Comparison of ENCODE assay signal across 10 cellular contexts in the genomic region with DNA sequence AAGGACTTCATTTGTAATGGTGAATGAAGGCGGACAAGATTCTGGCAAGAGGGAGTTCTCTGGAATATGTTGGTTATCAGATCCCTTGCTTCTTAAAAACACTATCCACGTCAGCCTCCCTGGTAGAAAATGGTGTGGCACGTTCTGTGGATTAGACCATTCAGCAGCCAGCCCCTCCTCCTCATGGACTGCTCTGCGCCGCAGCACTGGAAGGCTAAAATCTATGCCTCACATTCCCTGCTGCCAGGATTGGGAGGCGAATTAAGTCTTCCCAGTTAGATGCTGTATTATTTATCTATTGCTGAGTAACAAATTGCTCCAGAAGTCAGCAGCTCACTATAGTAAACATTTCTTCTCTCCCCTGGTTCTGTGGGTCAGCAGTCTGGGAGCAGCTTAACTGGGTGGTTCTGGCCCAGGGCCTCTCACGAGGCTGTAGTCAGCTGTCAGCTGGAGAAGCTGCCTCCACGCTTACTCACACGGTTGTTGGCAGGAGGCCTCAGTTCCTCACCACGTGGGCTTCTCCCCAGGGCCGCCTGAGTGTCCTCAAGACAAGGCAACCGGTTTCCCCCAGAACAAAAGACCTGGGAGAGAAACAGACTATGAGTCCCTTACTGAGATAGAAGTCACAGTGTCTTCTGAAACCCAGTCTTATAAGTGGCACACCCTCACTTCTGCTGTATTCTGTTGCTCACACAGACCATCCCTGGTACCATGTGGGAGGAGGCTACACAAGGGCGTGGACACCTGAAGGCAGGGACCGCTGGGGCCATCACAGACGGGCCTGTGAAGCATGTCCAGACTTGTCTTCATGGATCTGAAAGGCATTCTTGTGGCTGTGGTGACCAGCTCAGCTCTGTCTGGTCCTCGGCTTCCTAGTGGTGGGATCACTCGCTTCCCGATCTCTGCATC.
DNase-seq lines count a peak whose midpoint lies in the region; ATAC-seq, FAIRE-seq and TF ChIP-seq lines count a peak whose summit lies in the region.
"Had no signal": no experiment of that assay in that cellular context is flagged by ENCODE, and none has a peak within 500 bp of the region (broad histone marks: within the 10 kb centered on the region; RNA-seq: fewer than 3 reads in every experiment).

No MANE protein-coding gene starts in this region.

- no peak overlapping the region for H3K27ac Mint-ChIP-seq in naive thymus-derived CD8-positive, alpha-beta T cell

- POLR2A ChIA-PET in naive thymus-derived CD8-positive, alpha-beta T cell (lab: Charles Lee): no interaction called here
- POLR2A ChIA-PET in HepG2 (lab: Yijun Ruan, JAX): no interaction called here

- CTCF ChIA-PET in HepG2 (lab: Yijun Ruan, JAX; ENCODE audit: low intra/inter-chr PET ratio, low total read pairs): no interaction called here

- H3K79me2 ChIP-seq in hepatocyte (no peaks in the 10 kb centered on the region), HepG2 (ENCODE audit: insufficient read depth, low read length) (no peaks in the 10 kb centered on the region)

- H3K27me3 Mint-ChIP-seq in naive thymus-derived CD8-positive, alpha-beta T cell: peaks cover 0 to 1% (median 0%) of the 10 kb centered on the region in 5 donors

- H3K27me3 ChIP-seq in brain microvascular endothelial cell (replicated peaks) (no peaks in the 10 kb centered on the region), hepatocyte (no peaks in the 10 kb centered on the region), HepG2 (ENCODE audit: control insufficient read depth in 1 of 2, insufficient read depth in 2 of 2, low read length in 2 of 2) (no peaks in the 10 kb centered on the region)

- peak; percentile 17 for DNase-seq in HS-27A (ENCODE audit: low read depth)
- DNase-seq in brain microvascular endothelial cell: peak; percentile 87
- DNase-seq in hepatocyte (ENCODE audit: low spot score): peak; percentile 28
- DNase-seq in naive thymus-derived CD8-positive, alpha-beta T cell: no peak
- DNase-seq in HepG2 (ENCODE audit: low spot score): no peak
- no peak for DNase-seq in T-helper 2 cell
- no peak for DNase-seq in activated naive CD4-positive, alpha-beta T cell (lab: John Stamatoyannopoulos, UW)
- DNase-seq: activated CD4-positive, CD25-positive, alpha-beta regulatory T cell treated with anti-CD3 and anti-CD28 coated beads, Interleukin-2, amount 50 U/mL, for 72 hours had no signal

- H3K4me3 ChIP-seq in brain microvascular endothelial cell (ENCODE audit: low read depth, low read length): no peak overlapping the region
- no peak overlapping the region for H3K4me3 ChIP-seq in hepatocyte
- H3K4me3 ChIP-seq in HepG2 (replicated peaks in 1 of 3; ENCODE audit: insufficient read depth in 1 of 3, low read depth in 2 of 3, low read length in 3 of 3): no peak overlapping the region

- no peaks in the 10 kb centered on the region for H3K4me1 ChIP-seq in hepatocyte (ENCODE audit: insufficient read depth)
- H3K4me1 ChIP-seq in HepG2 (ENCODE audit: insufficient read depth, low read length): no peaks in the 10 kb centered on the region

- H3K36me3 Mint-ChIP-seq in naive thymus-derived CD8-positive, alpha-beta T cell: no peaks in the 10 kb centered on the region

- WGBS in hepatocyte (ENCODE audit: low lambda C conversion rate, missing lambda C conversion rate): 84% methylated on average over 18 of the region's 18 CpGs
- 62% methylated on average over 15 of the region's 18 CpGs for WGBS in HepG2 (ENCODE audit: low lambda C conversion rate)

- no peak for TF ChIP-seq POLR2A in HepG2 (IDR thresholded peaks at IDR 0.05; ENCODE audit: insufficient read depth in 1 of 2, low read depth in 2 of 2, low read length in 2 of 2)

- H3K9me3 ChIP-seq in hepatocyte (ENCODE audit: low read depth) (no peaks in the 10 kb centered on the region), HepG2 (ENCODE audit: low read length) (no peaks in the 10 kb centered on the region)

- no peak overlapping the region for H3K4me3 Mint-ChIP-seq in naive thymus-derived CD8-positive, alpha-beta T cell

- H3K9me2 ChIP-seq in hepatocyte (replicated peaks; ENCODE audit: insufficient read depth): no peaks in the 10 kb centered on the region

- TF ChIP-seq EP300 in HepG2 (IDR thresholded peaks at IDR 0.05; ENCODE audit: low read depth in 2 of 2, low read length in 2 of 2) (no peak), HepG2 (CRISPR knock-in tag; IDR thresholded peaks at IDR 0.05; ENCODE audit: borderline replicate concordance) (no peak)

- in situ Hi-C loops in brain microvascular endothelial cell (cut with HindIII; ENCODE audit: low pct_ligation_motif_present, low sequenced_read_pairs) (no loop called here), HepG2 (cut with HindIII; ENCODE audit: extremely low pct_ligation_motif_present, low pct_unique_long_range_greater_than_20kb) (no loop called here)

- TF ChIP-seq CTCF in brain microvascular endothelial cell (IDR thresholded peaks at IDR 0.05; ENCODE audit: low read depth, low read length, missing control alignments): no peak
- TF ChIP-seq CTCF in hepatocyte (IDR thresholded peaks at IDR 0.05; ENCODE audit: poor library complexity): no peak
- TF ChIP-seq CTCF in HepG2 (CRISPR knock-in tag; IDR thresholded peaks at IDR 0.05): no peak

- H4K20me1 ChIP-seq in hepatocyte (ENCODE audit: insufficient read depth, poor library complexity, severe bottlenecking) (no peaks in the 10 kb centered on the region), HepG2 (ENCODE audit: insufficient read depth, low read length) (no peaks in the 10 kb centered on the region)

- no peaks in the 10 kb centered on the region for H3K4me1 Mint-ChIP-seq in naive thymus-derived CD8-positive, alpha-beta T cell

- ATAC-seq in naive thymus-derived CD8-positive, alpha-beta T cell: no peak
- ATAC-seq in HepG2: no peak; the same call in 2 of the 3 replicates

- H3K4me2 ChIP-seq in hepatocyte (no peak overlapping the region), HepG2 (ENCODE audit: low read depth, low read length) (no peak overlapping the region)

- intact Hi-C loops in HepG2 (cut with micrococcal nuclease; ENCODE audit: unreplicated experiment): no loop called here

- peaks cover 0 to 3% (median 0%) of the 10 kb centered on the region in 9 donors for H3K9me3 Mint-ChIP-seq in naive thymus-derived CD8-positive, alpha-beta T cell

- BruUV-seq in HepG2 (replicated peaks; lab: Mats Ljungman, UMichigan): no TSS peak

- FAIRE-seq in HepG2 (lab: Jason Lieb, UNC): no peak
- FAIRE-seq: colon had no signal

- no peak overlapping the region for H2AFZ ChIP-seq in hepatocyte
- H2AFZ ChIP-seq in HepG2 (ENCODE audit: low read length): no peak overlapping the region

- H3K36me3 ChIP-seq in brain microvascular endothelial cell (replicated peaks) (no peaks in the 10 kb centered on the region), hepatocyte (replicated peaks; ENCODE audit: insufficient read depth, low read depth) (no peaks in the 10 kb centered on the region), HepG2 (replicated peaks in 1 of 2; ENCODE audit: control insufficient read depth in 1 of 2, insufficient read depth in 2 of 2, low read length in 2 of 2) (no peaks in the 10 kb centered on the region)

- no peak overlapping the region for H3K9ac ChIP-seq in HepG2 (ENCODE audit: insufficient read depth, low read depth, low read length)

- no peak overlapping the region for H3K27ac ChIP-seq in brain microvascular endothelial cell
- no peak overlapping the region for H3K27ac ChIP-seq in hepatocyte
- H3K27ac ChIP-seq in temporal lobe (ENCODE audit: low read depth, low read length): peak overlapping the region; percentile 14
- H3K27ac ChIP-seq in HepG2 (ENCODE audit: extremely low read length, insufficient read depth, low read length): no peak overlapping the region

- no peak for TF ChIP-seq RAD21 in HepG2 (CRISPR knock-in tag; IDR thresholded peaks at IDR 0.05)

TF ChIP-seq in HepG2, 621 proteins besides CTCF, POLR2A, EP300 and RAD21:
- TF ChIP-seq KLF16 (CRISPR knock-in tag; IDR thresholded peaks at IDR 0.05) (no peak), RFX1 (IDR thresholded peaks at IDR 0.05) (no peak), ZNF772 (CRISPR knock-in tag; IDR thresholded peaks at IDR 0.05) (no peak), HOXA9 (CRISPR knock-in tag; IDR thresholded peaks at IDR 0.05; ENCODE audit: borderline replicate concordance) (no peak), ARID2 (CRISPR knock-in tag; IDR thresholded peaks at IDR 0.05; ENCODE audit: borderline replicate concordance) (no peak), FOSL2 (CRISPR knock-in tag; IDR thresholded peaks at IDR 0.05) (no peak)
TF ChIP-seq in HepG2: peak in this region for 0.

Comparison
In these comparisons a context has a peak if more than half of its experiments do, and no peak if none do; other contexts are left out.
1. DNase-seq: peak in HS-27A (single experiment), brain microvascular endothelial cell (single experiment) and hepatocyte (single experiment); none in naive thymus-derived CD8-positive, alpha-beta T cell (0 of 10), HepG2 (single experiment), T-helper 2 cell (0 of 5) and activated naive CD4-positive, alpha-beta T cell (0 of 4).